ENCODE assay signal across 2 cellular contexts in the genomic region with DNA sequence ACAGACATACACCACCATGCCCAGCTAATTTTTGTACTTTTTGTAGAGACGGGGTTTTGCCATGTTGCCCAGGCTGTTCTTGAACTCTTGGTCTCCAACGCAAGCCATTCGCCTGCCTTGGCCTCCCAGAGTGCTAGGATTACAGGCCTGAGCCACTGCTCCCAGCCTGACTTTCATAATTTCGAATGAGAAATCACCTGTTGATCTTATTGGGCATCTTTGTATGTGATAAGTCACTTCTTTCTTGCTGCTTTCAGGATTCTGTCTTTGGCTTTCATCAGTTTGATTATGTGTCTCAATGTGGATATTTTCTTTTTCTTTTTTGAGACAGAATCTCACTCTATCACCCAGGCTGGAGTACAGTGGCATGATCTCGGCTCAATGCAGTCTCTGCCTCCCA.
TF ChIP-seq lines count a peak whose summit lies in the region.

No MANE protein-coding gene starts in this region.

TF ChIP-seq in HEK293, 187 proteins besides CTCF, POLR2A, EP300 and RAD21:
- TF ChIP-seq SCRT1 (tag by site-specific recombination; IDR thresholded peaks at IDR 0.05; ENCODE audit: borderline replicate concordance) (peak; percentile 81; the same call in 1 of the 2 replicates), SETDB1 (IDR thresholded peaks at IDR 0.05; ENCODE audit: insufficient read length, low read length) (peak; percentile 81), ZNF791 (tag by site-specific recombination; IDR thresholded peaks at IDR 0.05) (peak; percentile 99), SCRT2 (tag by site-specific recombination; IDR thresholded peaks at IDR 0.05) (peak; percentile 89), TRIM28 (IDR thresholded peaks at IDR 0.05; ENCODE audit: borderline replicate concordance, low read length) (0 out of 2 replicates have a peak, but pooled peaks have one; percentile 64)
TF ChIP-seq in HEK293: peak in this region for 5; not testable (repeated sequence) for 182.

TF ChIP-seq in K562, 482 proteins besides CTCF, POLR2A, EP300 and RAD21:
- TF ChIP-seq TRIM24 (IDR thresholded peaks at IDR 0.05): peak; percentile 42 to 71; a peak in 3 of 4 replicates
- TF ChIP-seq CBX3 (IDR thresholded peaks at IDR 0.05; ENCODE audit: borderline replicate concordance in 1 of 2, low read length in 2 of 2): peak in 1 of 2 experiments; percentile 68; a peak in 1 of 3 replicates
- TF ChIP-seq TRIM28 (IDR thresholded peaks at IDR 0.05): peak; percentile 83
